31 cellular contexts compared by ENCODE assay signal in the genomic region with DNA sequence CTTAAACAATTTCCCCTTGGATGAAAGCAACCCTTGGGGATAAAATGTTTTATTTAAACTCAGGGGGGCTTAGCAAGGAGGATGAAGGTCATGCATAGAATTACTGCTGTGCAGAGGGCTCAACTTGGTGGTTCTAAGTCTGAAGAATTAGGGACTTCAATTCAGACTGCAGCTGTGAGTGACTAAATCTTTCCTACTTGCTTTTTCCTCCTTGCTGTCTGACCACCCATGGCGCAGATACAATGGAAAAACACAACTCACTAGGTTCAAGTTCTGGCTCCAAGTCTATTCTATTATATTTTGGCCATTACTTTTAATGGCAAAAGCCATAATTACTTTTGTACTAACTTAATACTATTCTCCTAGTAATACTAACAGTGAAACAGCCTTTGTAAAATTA.
"Had no signal": no experiment of that assay in that cellular context is flagged by ENCODE, and none has a peak within 500 bp of the region (broad histone marks: within the 10 kb centered on the region; RNA-seq: fewer than 3 reads in every experiment).

No MANE protein-coding gene starts in this region.

- DNase-seq: activated B cell treated with CpG ODN at 0.5 μM for 24 hours; activated CD4-positive, alpha-beta T cell treated with anti-CD3 and anti-CD28 coated beads for 48 hours; activated CD4-positive, alpha-beta T cell treated with anti-CD3 and anti-CD28 coated beads, Interleukin-2, amount 50 U/mL, for 1 hour; activated CD4-positive, alpha-beta T cell treated with anti-CD3 and anti-CD28 coated beads, Interleukin-2, amount 50 U/mL, for 48 hours; activated CD8-positive, alpha-beta memory T cell treated with anti-CD3 and anti-CD28 coated beads for 24 hours; activated CD8-positive, alpha-beta T cell treated with anti-CD3 and anti-CD28 coated beads for 36 hours; activated effector memory CD4-positive, alpha-beta T cell treated with Interleukin-2 at 50 U/mL for 16 hours; activated gamma-delta T cell treated with Interleukin-2 at 50 U/mL for 16 hours; activated naive CD4-positive, alpha-beta T cell treated with anti-CD3 and anti-CD28 coated beads, Interleukin-2, amount 50 U/mL, for 16 hours; activated naive CD4-positive, alpha-beta T cell treated with Interleukin-2 at 50 U/mL for 16 hours; activated T-cell treated with anti-CD3 and anti-CD28 coated beads, Interleukin-2, amount 50 U/mL, for 4 hours; amniotic stem cell; anterior cingulate cortex; body of pancreas; central memory CD4-positive, alpha-beta T cell; cerebellar nuclear complex; dorsolateral prefrontal cortex; effector memory CD4-positive, alpha-beta T cell; endodermal cell; foreskin fibroblast; head of caudate nucleus; T-helper 1 cell; T-helper 17 cell; T1000; WERI-Rb-1 had no signal

- H3K4me1 ChIP-seq: body of pancreas had no signal

- ATAC-seq: activated CD4-positive, CD25-positive, alpha-beta regulatory T cell treated with anti-CD3 and anti-CD28 coated beads, Interleukin-2, amount 50 U/mL, for 24 hours; activated CD8-positive, alpha-beta T cell treated with anti-CD3 and anti-CD28 coated beads for 36 hours; activated T-cell treated with anti-CD3 and anti-CD28 coated beads, Interleukin-2, amount 50 U/mL, for 4 hours; activated T-helper 17 cell treated with anti-CD3 and anti-CD28 coated beads, Interleukin-2, amount 50 U/mL, for 72 hours; body of pancreas; esophagus mucosa; T-helper 17 cell had no signal

- H3K27ac ChIP-seq: body of pancreas, cardiac muscle cell, coronary artery, dorsolateral prefrontal cortex, WERI-Rb-1 had no signal

- H3K9me3 ChIP-seq: body of pancreas had no signal

- FAIRE-seq: frontal cortex had no signal

- H3K36me3 ChIP-seq: cardiac muscle cell, WERI-Rb-1 had no signal

- H3K4me3 ChIP-seq: body of pancreas, cardiac muscle cell, coronary artery, dorsolateral prefrontal cortex had no signal

- H3K27me3 ChIP-seq: body of pancreas, cardiac muscle cell, dorsolateral prefrontal cortex had no signal
